ENCODE assay signal across 13 cellular contexts in genomic region chr13:31174018-31174417, GRCh38. TPM values are rescaled to one million over a fixed set of nuclear protein-coding genes. Genes with fewer than 3 reads are reported as not detected.
DNase-seq lines count a peak whose midpoint lies in the region; ATAC-seq, FAIRE-seq and TF ChIP-seq lines count a peak whose summit lies in the region.
"Had no signal": no experiment of that assay in that cellular context is flagged by ENCODE, and none has a peak within 500 bp of the region (broad histone marks: within the 10 kb centered on the region; RNA-seq: fewer than 3 reads in every experiment).

No MANE protein-coding gene starts in this region.

- H3K4me3 ChIP-seq in brain microvascular endothelial cell (ENCODE audit: low read depth, low read length) = no peak overlapping the region
- no peak overlapping the region for H3K4me3 ChIP-seq in small intestine (ENCODE audit: low read depth in 1 of 2, low read length in 2 of 2)
- no peak overlapping the region for H3K4me3 ChIP-seq in tibial artery

- no peaks in the 10 kb centered on the region for H3K36me3 ChIP-seq in brain microvascular endothelial cell (replicated peaks)
- H3K36me3 ChIP-seq in small intestine (ENCODE audit: control insufficient read depth in 2 of 2, insufficient read depth in 2 of 2, low read length in 2 of 2) = no peaks in the 10 kb centered on the region
- no peaks in the 10 kb centered on the region for H3K36me3 ChIP-seq in tibial artery

- ATAC-seq in HG03354 (IDR thresholded peaks at IDR 0.05; ENCODE audit: poor library complexity, severe bottlenecking, unreplicated experiment) = no peak
- ATAC-seq: esophagus mucosa had no signal

- DNase-seq in AG20443 (ENCODE audit: low spot score) (peak; percentile 18), brain microvascular endothelial cell (peak; percentile 10), left kidney (ENCODE audit: low read depth, low spot score) (peak; percentile 54), small intestine (no peak), tibial artery (no peak), DMS79 treated with DMSO at 0.1 percent for 48 hours (lab: John Stamatoyannopoulos, UW) (no peak)
- DNase-seq: activated CD8-positive, alpha-beta memory T cell treated with anti-CD3 and anti-CD28 coated beads for 24 hours; activated gamma-delta T cell treated with Interleukin-2 at 50 U/mL for 16 hours; cerebellar nuclear complex; retina had no signal

- intact Hi-C loops in tibial artery (cut with DNase I; ENCODE audit: low total_unique reads) = no loop called here

- H3K4me1 ChIP-seq in small intestine (ENCODE audit: control insufficient read depth in 2 of 2, insufficient read depth in 1 of 2, low read depth in 1 of 2, low read length in 1 of 2) (no peaks in the 10 kb centered on the region), tibial artery (no peaks in the 10 kb centered on the region)

- H3K9me3 ChIP-seq in small intestine (ENCODE audit: control insufficient read depth, low read depth) (no peaks in the 10 kb centered on the region), tibial artery (no peaks in the 10 kb centered on the region)

- in situ Hi-C loops in brain microvascular endothelial cell (cut with HindIII; ENCODE audit: low pct_ligation_motif_present, low sequenced_read_pairs) = no loop called here

- FAIRE-seq in small intestine (lab: Jason Lieb, UNC) = no peak

- WGBS in small intestine, 3 donors = 67 to 76% (median 70%) methylated on average over 3 of the region's 3 CpGs

- peak; percentile 37; the same call in 1 of the 2 replicates for TF ChIP-seq RAD21 in Ishikawa (IDR thresholded peaks at IDR 0.05; ENCODE audit: low read depth)

- no peaks in the 10 kb centered on the region for H3K27me3 ChIP-seq in brain microvascular endothelial cell (replicated peaks)
- no peaks in the 10 kb centered on the region for H3K27me3 ChIP-seq in small intestine (ENCODE audit: control insufficient read depth in 2 of 2, insufficient read depth in 2 of 2, low read length in 2 of 2)
- H3K27me3 ChIP-seq in tibial artery = no peaks in the 10 kb centered on the region

- TF ChIP-seq EP300 in Ishikawa (IDR thresholded peaks at IDR 0.05; ENCODE audit: borderline replicate concordance) = no peak

- H3K27ac ChIP-seq in brain microvascular endothelial cell = no peak overlapping the region
- H3K27ac ChIP-seq in small intestine (ENCODE audit: low read depth in 1 of 2, low read length in 1 of 2) = no peak overlapping the region
- no peak overlapping the region for H3K27ac ChIP-seq in tibial artery

- TF ChIP-seq CTCF in brain microvascular endothelial cell (IDR thresholded peaks at IDR 0.05; ENCODE audit: low read depth, low read length, missing control alignments) (peak; percentile 42), tibial artery (IDR thresholded peaks at IDR 0.05) (no peak)

TF ChIP-seq in Ishikawa, 13 proteins besides CTCF, POLR2A, EP300 and RAD21:
- TF ChIP-seq TAF1 (IDR thresholded peaks at IDR 0.05; ENCODE audit: low read depth) (no peak), ZBTB7A (IDR thresholded peaks at IDR 0.05; ENCODE audit: low read depth) (no peak), CEBPB (IDR thresholded peaks at IDR 0.05) (no peak), YY1 (IDR thresholded peaks at IDR 0.05; ENCODE audit: low read depth) (no peak), CREB1 (IDR thresholded peaks at IDR 0.05; ENCODE audit: low read depth) (no peak)

RNA-seq across cellular contexts. Expression of gene HSPH1, which starts 12.3 kb away (rescaled TPM):
- 10 to 100 TPM in 1 of 3 donors, 1 to 10 TPM in 2; 8.5 to 25.7 (median 8.9) TPM for polyA plus RNA-seq in small intestine

RNA-seq across cellular contexts. Expression of gene B3GLCT, which starts 25.8 kb away (rescaled TPM):
- 1 to 10 TPM; 1.6 to 2.1 (median 1.6) TPM for polyA plus RNA-seq in small intestine

Comparison
In these comparisons a context has a peak if more than half of its experiments do, and no peak if none do; other contexts are left out.
1. DNase-seq: peak in AG20443 (single experiment), brain microvascular endothelial cell (single experiment) and left kidney (single experiment); none in small intestine (single experiment), tibial artery (0 of 2) and DMS79 treated with DMSO at 0.1 percent for 48 hours (single experiment).